Comparison of ENCODE assay signal across 11 cellular contexts in genomic region chr9:107309271-107309670, GRCh38. TPM values are rescaled to one million over a fixed set of nuclear protein-coding genes. Genes with fewer than 3 reads are reported as not detected.
DNase-seq lines count a peak whose midpoint lies in the region; ATAC-seq and TF ChIP-seq lines count a peak whose summit lies in the region.
"Had no signal": no experiment of that assay in that cellular context is flagged by ENCODE, and none has a peak within 500 bp of the region (broad histone marks: within the 10 kb centered on the region; RNA-seq: fewer than 3 reads in every experiment).

No MANE protein-coding gene starts in this region.

- no peaks in the 10 kb centered on the region for H3K27me3 ChIP-seq in A673 (replicated peaks; ENCODE audit: insufficient read depth, low read depth, low read length, poor library complexity)
- H3K27me3 ChIP-seq: upper lobe of right lung had no signal

- H3K9me3 ChIP-seq in A673 (ENCODE audit: low read depth, low read length, poor library complexity, severe bottlenecking), result no peaks in the 10 kb centered on the region
- H3K9me3 ChIP-seq: upper lobe of right lung had no signal

- intact Hi-C loops in A673 (cut with micrococcal nuclease; ENCODE audit: unreplicated experiment), result no loop called here

- POLR2A ChIA-PET in A673 (lab: Charles Lee; ENCODE audit: low non-redundant PET), result no interaction called here
- POLR2A ChIA-PET in HEK293T (lab: Yijun Ruan, JAX), result no interaction called here

- DNase-seq in GDM1 (lab: John Stamatoyannopoulos, UW), result peak; percentile 13
- DNase-seq in amniotic epithelial cell (ENCODE audit: low read depth), result peak; percentile 94
- no peak for DNase-seq in NCI-H82 treated with DMSO at 0.1 percent for 48 hours (lab: John Stamatoyannopoulos, UW; ENCODE audit: unreplicated experiment)
- DNase-seq in A673 (ENCODE audit: low spot score), result no peak
- DNase-seq in HEK293T (ENCODE audit: extremely low spot score), result no peak
- DNase-seq: naive B cell, NCI-H524, upper lobe of right lung had no signal

- peaks cover 90% of the 10 kb centered on the region for H3K36me3 ChIP-seq in A673 (ENCODE audit: insufficient read depth, low read length, poor library complexity, severe bottlenecking)

- CTCF ChIA-PET in A673 (lab: Charles Lee), result no interaction called here
- CTCF ChIA-PET in HEK293T (lab: Yijun Ruan, JAX), result no interaction called here

- no TSS peak for BruUV-seq in A673 (replicated peaks; lab: Mats Ljungman, UMichigan)

- no peak overlapping the region for H3K27ac ChIP-seq in A673 (ENCODE audit: low read depth, low read length, poor library complexity, severe bottlenecking)
- H3K27ac ChIP-seq: upper lobe of right lung had no signal

- peak; percentile 90 for ATAC-seq in GM19468 (IDR thresholded peaks at IDR 0.05; ENCODE audit: extremely low read depth, unreplicated experiment)
- ATAC-seq in HG03469 (IDR thresholded peaks at IDR 0.05; ENCODE audit: unreplicated experiment), result peak; percentile 59
- no peak for ATAC-seq in esophagus mucosa
- ATAC-seq: upper lobe of right lung had no signal

- no peak for TF ChIP-seq CTCF in A673 (conservative IDR thresholded peaks at IDR 0.05; ENCODE audit: low read depth, low read length)

- H3K4me3 ChIP-seq in A673 (ENCODE audit: low read depth, low read length, poor library complexity, severe bottlenecking), result no peak overlapping the region
- H3K4me3 ChIP-seq: upper lobe of right lung had no signal

- peaks cover 7% of the 10 kb centered on the region for H3K4me1 ChIP-seq in A673 (ENCODE audit: insufficient read depth, low read length, poor library complexity, severe bottlenecking)
- H3K4me1 ChIP-seq: upper lobe of right lung had no signal

TF ChIP-seq in HEK293T, 16 proteins besides CTCF, POLR2A, EP300 and RAD21:
- TF ChIP-seq ARNT (IDR thresholded peaks at IDR 0.05) (no peak), ELF4 (IDR thresholded peaks at IDR 0.05) (no peak), FOXA1 (IDR thresholded peaks at IDR 0.05) (no peak), FOXM1 (IDR thresholded peaks at IDR 0.05; ENCODE audit: borderline replicate concordance) (no peak), TARDBP (IDR thresholded peaks at IDR 0.05) (no peak), ZNF384 (IDR thresholded peaks at IDR 0.05) (no peak), LEF1 (IDR thresholded peaks at IDR 0.05; ENCODE audit: borderline replicate concordance) (no peak), SUZ12 (IDR thresholded peaks at IDR 0.05) (no peak), SP1 (IDR thresholded peaks at IDR 0.05) (no peak), L3MBTL2 (conservative IDR thresholded peaks at IDR 0.05) (no peak), HDGF (IDR thresholded peaks at IDR 0.05; ENCODE audit: borderline replicate concordance) (no peak), NFRKB (IDR thresholded peaks at IDR 0.05) (no peak), CTBP1 (IDR thresholded peaks at IDR 0.05; ENCODE audit: borderline replicate concordance) (no peak), FOXK2 (IDR thresholded peaks at IDR 0.05) (no peak), BHLHE40 (IDR thresholded peaks at IDR 0.05; ENCODE audit: borderline replicate concordance) (no peak), PKNOX1 (IDR thresholded peaks at IDR 0.05) (no peak)

RNA-seq across cellular contexts. Expression of gene RAD23B, which starts 26.2 kb away (rescaled TPM):
- 112 TPM for total RNA-seq in esophagus mucosa
- total RNA-seq in A673 (2021), result 146 and 151 TPM in 2 replicates

Comparison
In these comparisons a context has a peak if more than half of its experiments do, and no peak if none do; other contexts are left out.
1. DNase-seq: peak in GDM1 (single experiment) and amniotic epithelial cell (single experiment); none in NCI-H82 treated with DMSO at 0.1 percent for 48 hours (single experiment), A673 (single experiment) and HEK293T (single experiment).